Comparison of ENCODE assay signal across 18 cellular contexts in the genomic region with DNA sequence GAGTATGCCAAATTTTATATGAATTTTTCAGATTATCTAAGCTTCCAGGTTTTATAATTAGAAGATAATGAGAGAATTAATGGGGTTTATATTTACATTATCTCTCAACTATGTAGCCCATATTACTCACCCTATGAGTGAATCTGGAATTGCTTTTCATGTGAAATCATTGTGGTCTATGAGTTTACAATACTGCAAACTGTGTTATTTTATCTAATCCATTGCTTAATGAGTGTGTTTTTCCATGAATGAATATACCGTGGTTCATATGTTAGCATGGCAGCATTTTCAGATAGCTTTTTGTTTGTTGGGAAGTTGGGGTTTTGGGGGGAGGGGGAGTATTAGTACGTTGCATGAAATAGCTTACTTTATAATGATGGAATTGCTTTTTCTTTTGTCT. TPM values are rescaled to one million over a fixed set of nuclear protein-coding genes. Genes with fewer than 3 reads are reported as not detected.
DNase-seq lines count a peak whose midpoint lies in the region; ATAC-seq, FAIRE-seq and TF ChIP-seq lines count a peak whose summit lies in the region.
"Had no signal": no experiment of that assay in that cellular context is flagged by ENCODE, and none has a peak within 500 bp of the region (broad histone marks: within the 10 kb centered on the region; RNA-seq: fewer than 3 reads in every experiment).

No MANE protein-coding gene starts in this region.

- BruUV-seq in HepG2 (replicated peaks; lab: Mats Ljungman, UMichigan) (no TSS peak), A673 (replicated peaks; lab: Mats Ljungman, UMichigan) (no TSS peak)

- ATAC-seq in HepG2 = no peak
- ATAC-seq in right lobe of liver = no peak
- ATAC-seq in stimulated activated naive CD8-positive, alpha-beta T cell treated with anti-CD3 and anti-CD28 coated beads, Interleukin-15, amount 100 ng/mL, for 72 hours = peak; percentile 57
- ATAC-seq: GM12878, Panc1 had no signal

- FAIRE-seq in HepG2 (lab: Jason Lieb, UNC) = no peak
- FAIRE-seq: GM12878 had no signal

- H3K4me1 ChIP-seq in HepG2 (ENCODE audit: insufficient read depth, low read length) (no peaks in the 10 kb centered on the region), right lobe of liver (no peaks in the 10 kb centered on the region), fibroblast of lung (ENCODE audit: control insufficient read depth, extremely low read depth, insufficient read depth, low read length) (peaks cover 2% of the 10 kb centered on the region), A673 (ENCODE audit: insufficient read depth, low read length, poor library complexity, severe bottlenecking) (no peaks in the 10 kb centered on the region)

- H2AFZ ChIP-seq in HepG2 (ENCODE audit: low read length) (no peak overlapping the region), fibroblast of lung (ENCODE audit: low read length) (no peak overlapping the region)

- TF ChIP-seq RAD21 in HepG2 (CRISPR knock-in tag; IDR thresholded peaks at IDR 0.05) = no peak

- WGBS in HepG2 (ENCODE audit: low lambda C conversion rate) = 98% methylated on average over 2 of the region's 2 CpGs
- WGBS in right lobe of liver (ENCODE audit: insufficient coverage, low coverage, low lambda C conversion rate, missing lambda C conversion rate) = 80% methylated on average over 2 of the region's 2 CpGs

- DNase-seq in HepG2 (ENCODE audit: low spot score) (no peak), right lobe of liver (no peak), HFFc6 (peak; percentile 40), fibroblast of lung (ENCODE audit: low read depth in 2 of 2) (peak; percentile 37 to 38), A673 (ENCODE audit: low spot score) (no peak), mesenteric fat pad (ENCODE audit: low spot score) (no peak), NCI-H1930 (lab: John Stamatoyannopoulos, UW) (no peak)
- no peak for DNase-seq in stimulated activated naive CD8-positive, alpha-beta T cell treated with anti-CD3 and anti-CD28 coated beads, Interleukin-15, amount 100 ng/mL, for 72 hours
- DNase-seq: DND-41, GF-D8, KBM-7, MV-4-11, NCI-H345, NCI-H526, Right ventricle myocardium superior had no signal

- no peaks in the 10 kb centered on the region for H3K79me2 ChIP-seq in HepG2 (ENCODE audit: insufficient read depth, low read length)
- no peaks in the 10 kb centered on the region for H3K79me2 ChIP-seq in fibroblast of lung (ENCODE audit: control insufficient read depth, insufficient read depth, low read length)

- intact Hi-C loops in HepG2 (cut with micrococcal nuclease; ENCODE audit: unreplicated experiment) = no loop called here
- intact Hi-C loops in right lobe of liver (cut with DNase I) = no loop called here
- intact Hi-C loops in A673 (cut with micrococcal nuclease; ENCODE audit: unreplicated experiment) = no loop called here

- H3K9ac ChIP-seq in HepG2 (ENCODE audit: insufficient read depth, low read depth, low read length) (no peak overlapping the region), fibroblast of lung (ENCODE audit: insufficient read depth, low read length) (no peak overlapping the region)

- H3K27me3 ChIP-seq in HepG2 (ENCODE audit: control insufficient read depth in 1 of 2, insufficient read depth in 2 of 2, low read length in 2 of 2) (no peaks in the 10 kb centered on the region), right lobe of liver (no peaks in the 10 kb centered on the region), fibroblast of lung (ENCODE audit: control insufficient read depth, insufficient read depth, low read length) (no peaks in the 10 kb centered on the region), A673 (replicated peaks; ENCODE audit: insufficient read depth, low read depth, low read length, poor library complexity) (peaks cover 2% of the 10 kb centered on the region)

- H3K27ac ChIP-seq in HepG2 (ENCODE audit: extremely low read length, insufficient read depth, low read length) (no peak overlapping the region), right lobe of liver (no peak overlapping the region), fibroblast of lung (ENCODE audit: insufficient read depth, low read length) (no peak overlapping the region), A673 (ENCODE audit: low read depth, low read length, poor library complexity, severe bottlenecking) (no peak overlapping the region)
- H3K27ac ChIP-seq: SK-N-MC had no signal

- no peak for TF ChIP-seq EP300 in HepG2 (IDR thresholded peaks at IDR 0.05; ENCODE audit: low read depth in 2 of 2, low read length in 2 of 2)
- TF ChIP-seq EP300 in HepG2 (CRISPR knock-in tag; IDR thresholded peaks at IDR 0.05; ENCODE audit: borderline replicate concordance) = no peak

- H3K27ac Mint-ChIP-seq in HFFc6 = peak overlapping the region; percentile 38; the same call in 1 of the 2 replicates
- no peak overlapping the region for H3K27ac Mint-ChIP-seq in stimulated activated naive CD8-positive, alpha-beta T cell treated with anti-CD3 and anti-CD28 coated beads, Interleukin-15, amount 100 ng/mL, for 72 hours

- H4K20me1 ChIP-seq in HepG2 (ENCODE audit: insufficient read depth, low read length) = no peaks in the 10 kb centered on the region
- no peaks in the 10 kb centered on the region for H4K20me1 ChIP-seq in fibroblast of lung (ENCODE audit: control insufficient read depth, extremely low read depth, insufficient read depth, low read length)

- CTCF ChIA-PET in HepG2 (lab: Yijun Ruan, JAX; ENCODE audit: low intra/inter-chr PET ratio, low total read pairs) = no interaction called here
- CTCF ChIA-PET in A673 (lab: Charles Lee) = interaction anchor here (0.6 kb wide), 1 partner anchor 815 kb away, joined by 3 read pairs; no protein-coding TSS in a partner anchor

- H3K9me3 ChIP-seq in HepG2 (ENCODE audit: low read length) (no peaks in the 10 kb centered on the region), right lobe of liver (no peaks in the 10 kb centered on the region), fibroblast of lung (ENCODE audit: control insufficient read depth, insufficient read depth, low read depth, low read length) (no peaks in the 10 kb centered on the region), A673 (ENCODE audit: low read depth, low read length, poor library complexity, severe bottlenecking) (no peaks in the 10 kb centered on the region)

- no peaks in the 10 kb centered on the region for H3K9me3 Mint-ChIP-seq in HFFc6
- H3K9me3 Mint-ChIP-seq in stimulated activated naive CD8-positive, alpha-beta T cell treated with anti-CD3 and anti-CD28 coated beads, Interleukin-15, amount 100 ng/mL, for 72 hours = no peaks in the 10 kb centered on the region

- no peak overlapping the region for H3K4me2 ChIP-seq in HepG2 (ENCODE audit: low read depth, low read length)
- H3K4me2 ChIP-seq in fibroblast of lung (ENCODE audit: extremely low read depth, insufficient read depth, low read length) = no peak overlapping the region

- H3K4me1 Mint-ChIP-seq in HFFc6 (ENCODE audit: low read depth) = peaks cover 26% of the 10 kb centered on the region
- H3K4me1 Mint-ChIP-seq in stimulated activated naive CD8-positive, alpha-beta T cell treated with anti-CD3 and anti-CD28 coated beads, Interleukin-15, amount 100 ng/mL, for 72 hours = no peaks in the 10 kb centered on the region

- peaks cover 13% of the 10 kb centered on the region for H3K27me3 Mint-ChIP-seq in HFFc6 (ENCODE audit: insufficient read depth)
- H3K27me3 Mint-ChIP-seq in stimulated activated naive CD8-positive, alpha-beta T cell treated with anti-CD3 and anti-CD28 coated beads, Interleukin-15, amount 100 ng/mL, for 72 hours = no peaks in the 10 kb centered on the region

- no peak overlapping the region for H3K4me3 Mint-ChIP-seq in HFFc6
- no peak overlapping the region for H3K4me3 Mint-ChIP-seq in stimulated activated naive CD8-positive, alpha-beta T cell treated with anti-CD3 and anti-CD28 coated beads, Interleukin-15, amount 100 ng/mL, for 72 hours

- peaks cover 7% of the 10 kb centered on the region; the same call in 1 of the 2 replicates for H3K36me3 Mint-ChIP-seq in HFFc6 (ENCODE audit: low read depth)

- POLR2A ChIA-PET in HepG2 (lab: Yijun Ruan, JAX) = no interaction called here
- POLR2A ChIA-PET in A673 (lab: Charles Lee; ENCODE audit: low non-redundant PET) = no interaction called here

- in situ Hi-C loops in HepG2 (cut with HindIII; ENCODE audit: extremely low pct_ligation_motif_present, low pct_unique_long_range_greater_than_20kb) = loop anchor here (25.0 kb wide), 1 partner anchor 573 kb away; no protein-coding TSS in a partner anchor

- no peak overlapping the region for H3K4me3 ChIP-seq in HepG2 (replicated peaks in 1 of 3; ENCODE audit: insufficient read depth in 1 of 3, low read depth in 2 of 3, low read length in 3 of 3)
- no peak overlapping the region for H3K4me3 ChIP-seq in right lobe of liver
- H3K4me3 ChIP-seq in fibroblast of lung (replicated peaks in 1 of 4; ENCODE audit: control extremely low read depth in 1 of 4, insufficient read depth in 1 of 4, low read depth in 3 of 4, low read length in 4 of 4) = no peak overlapping the region
- no peak overlapping the region for H3K4me3 ChIP-seq in A673 (ENCODE audit: low read depth, low read length, poor library complexity, severe bottlenecking)
- H3K4me3 ChIP-seq: GM12878, SK-N-MC had no signal

- no peak for TF ChIP-seq POLR2A in HepG2 (IDR thresholded peaks at IDR 0.05; ENCODE audit: insufficient read depth in 1 of 2, low read depth in 2 of 2, low read length in 2 of 2)
- TF ChIP-seq POLR2A in right lobe of liver (IDR thresholded peaks at IDR 0.05) = no peak

- peaks cover 6 to 42% of the 10 kb centered on the region in 2 experiments for H3K36me3 ChIP-seq in HepG2 (replicated peaks in 1 of 2; ENCODE audit: control insufficient read depth in 1 of 2, insufficient read depth in 2 of 2, low read length in 2 of 2)
- H3K36me3 ChIP-seq in right lobe of liver = peaks cover 0 to 50% (median 17%) of the 10 kb centered on the region in 4 donors
- peaks cover under 1% of the 10 kb centered on the region for H3K36me3 ChIP-seq in fibroblast of lung (ENCODE audit: control insufficient read depth, insufficient read depth, low read length)
- peaks cover 34% of the 10 kb centered on the region for H3K36me3 ChIP-seq in A673 (ENCODE audit: insufficient read depth, low read length, poor library complexity, severe bottlenecking)

- TF ChIP-seq CTCF in HepG2 (CRISPR knock-in tag; IDR thresholded peaks at IDR 0.05) (no peak), right lobe of liver (IDR thresholded peaks at IDR 0.05) (no peak), HFFc6 (IDR thresholded peaks at IDR 0.05) (no peak), fibroblast of lung (conservative IDR thresholded peaks at IDR 0.05 in 1 of 2, IDR thresholded peaks at IDR 0.05 in 1 of 2; ENCODE audit: low read depth in 1 of 2, low read length in 2 of 2) (no peak), A673 (conservative IDR thresholded peaks at IDR 0.05; ENCODE audit: low read depth, low read length) (no peak)

RNA-seq across cellular contexts. Expression of a gene that starts 44.5 kb away (rescaled TPM):
- total RNA-seq in HepG2 (2016; rRNA removed; fragmentation: Illumina TruSeq; extraction: Trizol) (1.1 and 2.0 TPM in 2 replicates), right lobe of liver (under 1 TPM in 5 of 6 experiments, not detected in 1; 0.10 to 0.55 (median 0.20) TPM), fibroblast of lung (0.26 and 0.50 TPM in 2 replicates), A673 (2021) (4.8 and 5.7 TPM in 2 replicates), mesenteric fat pad (1.1 TPM)
- 0.18 and 0.30 TPM in 2 replicates for total RNA-seq in HepG2 (2016; cell fraction: cytosol; rRNA removed; fragmentation: Illumina TruSeq; extraction: Trizol; ENCODE audit: low read depth)
- total RNA-seq in HepG2 (2016; cell fraction: insoluble cytoplasmic fraction; rRNA removed; fragmentation: Illumina TruSeq; extraction: Trizol) = 1.0 and 1.9 TPM in 2 replicates
- 0.80 and 0.90 TPM in 2 replicates for total RNA-seq in HepG2 (2016; cell fraction: membrane; rRNA removed; fragmentation: Illumina TruSeq; extraction: Trizol)
- total RNA-seq in HepG2 (2016; cell fraction: nucleus; rRNA removed; fragmentation: Illumina TruSeq; extraction: Trizol) = 1.7 and 1.9 TPM in 2 replicates
- polyA plus RNA-seq in HepG2 (2011; rRNA removed) (0.50 and 0.52 TPM in 2 replicates), fibroblast of lung (0.25 and 0.40 TPM in 2 replicates)
- 0.40 and 0.44 TPM in 2 replicates for polyA plus RNA-seq in HepG2 (2011; cell fraction: cytosol; rRNA removed)
- 0.58 and 0.78 TPM in 2 replicates for polyA plus RNA-seq in HepG2 (2011; cell fraction: nucleus; rRNA removed)
- 2.3 and 3.4 TPM in 2 replicates for polyA plus RNA-seq in HepG2 (2012)
- polyA plus RNA-seq in HepG2 (2016; cell fraction: cytosol; fragmentation: Illumina TruSeq; extraction: Trizol; ENCODE audit: low read depth) = 0.40 and 0.57 TPM in 2 replicates
- polyA plus RNA-seq in HepG2 (2016; cell fraction: insoluble cytoplasmic fraction; fragmentation: Illumina TruSeq; extraction: Trizol; ENCODE audit: low read depth) = 1.9 and 2.0 TPM in 2 replicates
- 1.1 and 1.7 TPM in 2 replicates for polyA plus RNA-seq in HepG2 (2016; cell fraction: membrane; fragmentation: Illumina TruSeq; extraction: Trizol; ENCODE audit: low read depth)
- polyA plus RNA-seq in HepG2 (2016; cell fraction: nucleus; fragmentation: Illumina TruSeq; extraction: Trizol; ENCODE audit: insufficient read depth, low read depth) = 4.0 and 4.8 TPM in 2 replicates
- 0.14 and 0.47 TPM in 2 replicates for polyA minus RNA-seq in HepG2 (2011; rRNA and poly(A)+ RNA removed; ENCODE audit: low replicate concordance)
- 0.49 TPM in 1 of 2 replicates, not detected in the other for polyA minus RNA-seq in HepG2 (2011; cell fraction: cytosol; rRNA and poly(A)+ RNA removed)
- 1.2 and 1.4 TPM in 2 replicates for polyA minus RNA-seq in HepG2 (2011; cell fraction: nucleus; rRNA and poly(A)+ RNA removed)
- total RNA-seq in HFFc6 (2021; fragmentation: NEBNext Ultra II Directional; extraction: Animal tissue kit (Norgen Biotek cat#: 25700)) = under 1 TPM; 0.47 to 0.54 (median 0.52) TPM
- 0.93 and 1.1 TPM in 2 replicates for polyA plus RNA-seq in fibroblast of lung (2012)
- polyA minus RNA-seq in fibroblast of lung (ENCODE audit: low replicate concordance) = 1.0 TPM in 1 of 2 replicates, not detected in the other

RNA-seq across cellular contexts. Expression of a gene that starts 58.8 kb away (rescaled TPM):
- 31.6 and 38.6 TPM in 2 replicates for total RNA-seq in HepG2 (2016; rRNA removed; fragmentation: Illumina TruSeq; extraction: Trizol)
- total RNA-seq in HepG2 (2016; cell fraction: cytosol; rRNA removed; fragmentation: Illumina TruSeq; extraction: Trizol; ENCODE audit: low read depth) = 8.0 and 9.2 TPM in 2 replicates
- total RNA-seq in HepG2 (2016; cell fraction: insoluble cytoplasmic fraction; rRNA removed; fragmentation: Illumina TruSeq; extraction: Trizol) = 31.4 and 36.8 TPM in 2 replicates
- total RNA-seq in HepG2 (2016; cell fraction: membrane; rRNA removed; fragmentation: Illumina TruSeq; extraction: Trizol) = 8.3 and 9.6 TPM in 2 replicates
- 80.5 and 84.8 TPM in 2 replicates for total RNA-seq in HepG2 (2016; cell fraction: nucleus; rRNA removed; fragmentation: Illumina TruSeq; extraction: Trizol)
- polyA plus RNA-seq in HepG2 (2011; rRNA removed) = 54.1 and 69.5 TPM in 2 replicates
- 5.2 and 8.6 TPM in 2 replicates for polyA plus RNA-seq in HepG2 (2011; cell fraction: cytosol; rRNA removed)
- 164 and 215 TPM in 2 replicates for polyA plus RNA-seq in HepG2 (2011; cell fraction: nucleus; rRNA removed)
- 40.0 and 44.5 TPM in 2 replicates for polyA plus RNA-seq in HepG2 (2012)
- polyA plus RNA-seq in HepG2 (2016; cell fraction: cytosol; fragmentation: Illumina TruSeq; extraction: Trizol; ENCODE audit: low read depth) = 0.36 and 0.45 TPM in 2 replicates
- polyA plus RNA-seq in HepG2 (2016; cell fraction: insoluble cytoplasmic fraction; fragmentation: Illumina TruSeq; extraction: Trizol; ENCODE audit: low read depth) = 13.0 and 14.0 TPM in 2 replicates
- 1.2 and 1.5 TPM in 2 replicates for polyA plus RNA-seq in HepG2 (2016; cell fraction: membrane; fragmentation: Illumina TruSeq; extraction: Trizol; ENCODE audit: low read depth)
- polyA plus RNA-seq in HepG2 (2016; cell fraction: nucleus; fragmentation: Illumina TruSeq; extraction: Trizol; ENCODE audit: insufficient read depth, low read depth) = 97.2 and 103 TPM in 2 replicates
- polyA minus RNA-seq in HepG2 (2011; rRNA and poly(A)+ RNA removed; ENCODE audit: low replicate concordance) = 26.6 and 41.6 TPM in 2 replicates
- 18.0 and 18.8 TPM in 2 replicates for polyA minus RNA-seq in HepG2 (2011; cell fraction: cytosol; rRNA and poly(A)+ RNA removed)
- polyA minus RNA-seq in HepG2 (2011; cell fraction: nucleus; rRNA and poly(A)+ RNA removed) = 224 and 265 TPM in 2 replicates
- total RNA-seq in right lobe of liver = 10 to 100 TPM; 13.4 to 20.3 (median 17.4) TPM
- total RNA-seq in HFFc6 (2021; fragmentation: NEBNext Ultra II Directional; extraction: Animal tissue kit (Norgen Biotek cat#: 25700)) = 10 to 100 TPM; 18.1 to 20.8 (median 20.4) TPM
- total RNA-seq in fibroblast of lung = 39.8 and 40.3 TPM in 2 replicates
- 16.2 and 27.4 TPM in 2 replicates for polyA plus RNA-seq in fibroblast of lung
- polyA plus RNA-seq in fibroblast of lung (2012) = 9.0 and 12.9 TPM in 2 replicates
- polyA minus RNA-seq in fibroblast of lung (ENCODE audit: low replicate concordance) = 5.0 and 5.4 TPM in 2 replicates
- total RNA-seq in A673 (2021) = 42.3 and 43.4 TPM in 2 replicates
- total RNA-seq in mesenteric fat pad = 30.9 TPM

Comparison
In these comparisons a context has a peak if more than half of its experiments do, and no peak if none do; other contexts are left out.
1. DNase-seq: peak in HFFc6 (single experiment) and fibroblast of lung (2 of 2); none in HepG2 (single experiment), right lobe of liver (0 of 3), stimulated activated naive CD8-positive, alpha-beta T cell treated with anti-CD3 and anti-CD28 coated beads, Interleukin-15, amount 100 ng/mL, for 72 hours (0 of 2), A673 (single experiment), mesenteric fat pad (single experiment) and NCI-H1930 (0 of 2).